ENCODE assay signal across 8 cellular contexts in the genomic region with DNA sequence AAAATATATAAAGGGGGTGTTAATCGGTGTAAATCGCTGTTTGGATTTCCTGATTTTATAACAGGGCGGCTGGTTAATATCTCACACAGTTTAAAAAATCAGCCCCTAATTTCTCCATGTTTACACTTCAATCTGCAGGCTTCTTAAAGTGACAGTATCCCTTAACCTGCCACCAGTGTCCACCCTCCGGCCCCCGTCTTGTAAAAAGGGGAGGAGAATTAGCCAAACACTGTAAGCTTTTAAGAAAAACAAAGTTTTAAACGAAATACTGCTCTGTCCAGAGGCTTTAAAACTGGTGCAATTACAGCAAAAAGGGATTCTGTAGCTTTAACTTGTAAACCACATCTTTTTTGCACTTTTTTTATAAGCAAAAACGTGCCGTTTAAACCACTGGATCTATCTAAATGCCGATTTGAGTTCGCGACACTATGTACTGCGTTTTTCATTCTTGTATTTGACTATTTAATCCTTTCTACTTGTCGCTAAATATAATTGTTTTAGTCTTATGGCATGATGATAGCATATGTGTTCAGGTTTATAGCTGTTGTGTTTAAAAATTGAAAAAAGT. TPM values are rescaled to one million over a fixed set of nuclear protein-coding genes. Genes with fewer than 3 reads are reported as not detected.
DNase-seq lines count a peak whose midpoint lies in the region; ATAC-seq and TF ChIP-seq lines count a peak whose summit lies in the region.

No MANE protein-coding gene starts in this region.

- H3K4me2 ChIP-seq in GM23338 (peak overlapping the region; percentile 80), skeletal muscle satellite cell (ENCODE audit: low read length) (peak overlapping the region; percentile 91)

- ATAC-seq in GM23338 (no peak), T-helper 17 cell (no peak), heart left ventricle (no peak), GM18520 (IDR thresholded peaks at IDR 0.05; ENCODE audit: unreplicated experiment) (no peak), HG02852 (IDR thresholded peaks at IDR 0.05; ENCODE audit: unreplicated experiment) (no peak)

- peak overlapping the region; percentile 48; the same call in 1 of the 2 replicates for H3K27ac Mint-ChIP-seq in GM23338
- H3K27ac Mint-ChIP-seq in T-helper 17 cell: no peak overlapping the region

- H3K4me3 Mint-ChIP-seq in GM23338 (peak overlapping the region; percentile 97), T-helper 17 cell (peak overlapping the region; percentile 1)

- WGBS in heart left ventricle, 4 donors: 1 to 2% (median 2%) methylated on average over 13 of the region's 13 CpGs

- H3K27me3 Mint-ChIP-seq in GM23338 (ENCODE audit: insufficient read depth, low read depth, poor library complexity) (peaks cover 33% of the 10 kb centered on the region), T-helper 17 cell (peaks cover 57% of the 10 kb centered on the region)

- H3F3A ChIP-seq in GM23338 (replicated peaks; ENCODE audit: low read depth): peaks cover 20% of the 10 kb centered on the region

- H3K27ac ChIP-seq in GM23338 (ENCODE audit: low read depth): peak overlapping the region; percentile 94
- H3K27ac ChIP-seq in heart left ventricle: peak overlapping the region in 10 of 12 donors; percentile 77 to 92 (median 90)

- no peak overlapping the region for H2AFZ ChIP-seq in GM23338

- peaks cover 10% of the 10 kb centered on the region; the same call in 1 of the 2 replicates for H4K20me1 ChIP-seq in GM23338 (replicated peaks; ENCODE audit: insufficient read depth)

- H3K9me3 Mint-ChIP-seq in GM23338: peaks cover 15% of the 10 kb centered on the region

- no peak for TF ChIP-seq POLR2A in heart left ventricle (IDR thresholded peaks at IDR 0.05)

- peak overlapping the region; percentile 87 for H3K9ac ChIP-seq in skeletal muscle satellite cell (ENCODE audit: low read depth, low read length)

- H3K4me3 ChIP-seq in GM23338 (peak overlapping the region; percentile 75), heart left ventricle (peak overlapping the region; percentile 49 to 93 (median 79)), skeletal muscle satellite cell (ENCODE audit: low read length) (peak overlapping the region; percentile 95)

- H3K4me1 ChIP-seq in GM23338 (ENCODE audit: insufficient read depth): peaks cover 19% of the 10 kb centered on the region
- peaks cover 0 to 30% (median 22%) of the 10 kb centered on the region in 12 donors for H3K4me1 ChIP-seq in heart left ventricle
- H3K4me1 ChIP-seq in skeletal muscle satellite cell (ENCODE audit: control insufficient read depth, insufficient read depth, low read length): peaks cover 14% of the 10 kb centered on the region

- H3K9me2 ChIP-seq in GM23338 (ENCODE audit: insufficient read depth): no peaks in the 10 kb centered on the region

- in situ Hi-C loops in GM13977 (cut with MboI; ENCODE audit: low pct_unique_long_range_greater_than_20kb, low sequenced_read_pairs, unreplicated experiment): loop anchor here (25.0 kb wide), 2 partner anchors 685 to 885 kb away; no protein-coding TSS in a partner anchor

- TF ChIP-seq CTCF in GM23338 (conservative IDR thresholded peaks at IDR 0.05; ENCODE audit: low read depth in 2 of 2) (no peak), heart left ventricle (IDR thresholded peaks at IDR 0.05) (no peak), GM13977 (IDR thresholded peaks at IDR 0.05; ENCODE audit: extremely low read depth, insufficient read depth, missing control alignments) (no peak)

- H3K36me3 ChIP-seq in GM23338 (ENCODE audit: insufficient read depth): peaks cover 8% of the 10 kb centered on the region; the same call in 1 of the 2 replicates
- no peaks in the 10 kb centered on the region for H3K36me3 ChIP-seq in heart left ventricle
- H3K36me3 ChIP-seq in skeletal muscle satellite cell (ENCODE audit: insufficient read depth, low read length): no peaks in the 10 kb centered on the region

- DNase-seq in GM23338 (ENCODE audit: low spot score): no peak
- DNase-seq in T-helper 17 cell: no peak
- peak in 3 of 5 donors; percentile 21 to 54 (median 34) for DNase-seq in heart left ventricle
- DNase-seq in NCI-H446 (lab: John Stamatoyannopoulos, UW): no peak
- no peak for DNase-seq in GM13977 (ENCODE audit: low spot score)

- H3K4me1 Mint-ChIP-seq in GM23338 (peaks cover 35% of the 10 kb centered on the region), T-helper 17 cell (peaks cover 19% of the 10 kb centered on the region)

- H3K27me3 ChIP-seq in GM23338 (ENCODE audit: insufficient read depth): no peaks in the 10 kb centered on the region
- H3K27me3 ChIP-seq in heart left ventricle: no peaks in the 10 kb centered on the region
- no peaks in the 10 kb centered on the region for H3K27me3 ChIP-seq in skeletal muscle satellite cell (ENCODE audit: control insufficient read depth, insufficient read depth, low read length)

- H3K79me2 ChIP-seq in GM23338 (replicated peaks; ENCODE audit: insufficient read depth): peaks cover 69% of the 10 kb centered on the region

- intact Hi-C loops in heart left ventricle (cut with DNase I): loop anchor here (1.0 to 10.0 kb wide), 25 partner anchors 65 to 1847 kb away; no protein-coding TSS in a partner anchor

- H3K36me3 Mint-ChIP-seq in GM23338 (ENCODE audit: low read depth) (peaks cover 60% of the 10 kb centered on the region), T-helper 17 cell (ENCODE audit: low read depth) (no peaks in the 10 kb centered on the region)

- H3K9me3 ChIP-seq in T-helper 17 cell (ENCODE audit: control insufficient read depth, low read length, poor library complexity, severe bottlenecking): peaks cover 7% of the 10 kb centered on the region
- H3K9me3 ChIP-seq in heart left ventricle: no peaks in the 10 kb centered on the region
- H3K9me3 ChIP-seq in skeletal muscle satellite cell (replicated peaks; ENCODE audit: low read length): no peaks in the 10 kb centered on the region

TF ChIP-seq in GM23338, 12 proteins besides CTCF, POLR2A, EP300 and RAD21 (continues in another document):
- TF ChIP-seq, protein P1, sequence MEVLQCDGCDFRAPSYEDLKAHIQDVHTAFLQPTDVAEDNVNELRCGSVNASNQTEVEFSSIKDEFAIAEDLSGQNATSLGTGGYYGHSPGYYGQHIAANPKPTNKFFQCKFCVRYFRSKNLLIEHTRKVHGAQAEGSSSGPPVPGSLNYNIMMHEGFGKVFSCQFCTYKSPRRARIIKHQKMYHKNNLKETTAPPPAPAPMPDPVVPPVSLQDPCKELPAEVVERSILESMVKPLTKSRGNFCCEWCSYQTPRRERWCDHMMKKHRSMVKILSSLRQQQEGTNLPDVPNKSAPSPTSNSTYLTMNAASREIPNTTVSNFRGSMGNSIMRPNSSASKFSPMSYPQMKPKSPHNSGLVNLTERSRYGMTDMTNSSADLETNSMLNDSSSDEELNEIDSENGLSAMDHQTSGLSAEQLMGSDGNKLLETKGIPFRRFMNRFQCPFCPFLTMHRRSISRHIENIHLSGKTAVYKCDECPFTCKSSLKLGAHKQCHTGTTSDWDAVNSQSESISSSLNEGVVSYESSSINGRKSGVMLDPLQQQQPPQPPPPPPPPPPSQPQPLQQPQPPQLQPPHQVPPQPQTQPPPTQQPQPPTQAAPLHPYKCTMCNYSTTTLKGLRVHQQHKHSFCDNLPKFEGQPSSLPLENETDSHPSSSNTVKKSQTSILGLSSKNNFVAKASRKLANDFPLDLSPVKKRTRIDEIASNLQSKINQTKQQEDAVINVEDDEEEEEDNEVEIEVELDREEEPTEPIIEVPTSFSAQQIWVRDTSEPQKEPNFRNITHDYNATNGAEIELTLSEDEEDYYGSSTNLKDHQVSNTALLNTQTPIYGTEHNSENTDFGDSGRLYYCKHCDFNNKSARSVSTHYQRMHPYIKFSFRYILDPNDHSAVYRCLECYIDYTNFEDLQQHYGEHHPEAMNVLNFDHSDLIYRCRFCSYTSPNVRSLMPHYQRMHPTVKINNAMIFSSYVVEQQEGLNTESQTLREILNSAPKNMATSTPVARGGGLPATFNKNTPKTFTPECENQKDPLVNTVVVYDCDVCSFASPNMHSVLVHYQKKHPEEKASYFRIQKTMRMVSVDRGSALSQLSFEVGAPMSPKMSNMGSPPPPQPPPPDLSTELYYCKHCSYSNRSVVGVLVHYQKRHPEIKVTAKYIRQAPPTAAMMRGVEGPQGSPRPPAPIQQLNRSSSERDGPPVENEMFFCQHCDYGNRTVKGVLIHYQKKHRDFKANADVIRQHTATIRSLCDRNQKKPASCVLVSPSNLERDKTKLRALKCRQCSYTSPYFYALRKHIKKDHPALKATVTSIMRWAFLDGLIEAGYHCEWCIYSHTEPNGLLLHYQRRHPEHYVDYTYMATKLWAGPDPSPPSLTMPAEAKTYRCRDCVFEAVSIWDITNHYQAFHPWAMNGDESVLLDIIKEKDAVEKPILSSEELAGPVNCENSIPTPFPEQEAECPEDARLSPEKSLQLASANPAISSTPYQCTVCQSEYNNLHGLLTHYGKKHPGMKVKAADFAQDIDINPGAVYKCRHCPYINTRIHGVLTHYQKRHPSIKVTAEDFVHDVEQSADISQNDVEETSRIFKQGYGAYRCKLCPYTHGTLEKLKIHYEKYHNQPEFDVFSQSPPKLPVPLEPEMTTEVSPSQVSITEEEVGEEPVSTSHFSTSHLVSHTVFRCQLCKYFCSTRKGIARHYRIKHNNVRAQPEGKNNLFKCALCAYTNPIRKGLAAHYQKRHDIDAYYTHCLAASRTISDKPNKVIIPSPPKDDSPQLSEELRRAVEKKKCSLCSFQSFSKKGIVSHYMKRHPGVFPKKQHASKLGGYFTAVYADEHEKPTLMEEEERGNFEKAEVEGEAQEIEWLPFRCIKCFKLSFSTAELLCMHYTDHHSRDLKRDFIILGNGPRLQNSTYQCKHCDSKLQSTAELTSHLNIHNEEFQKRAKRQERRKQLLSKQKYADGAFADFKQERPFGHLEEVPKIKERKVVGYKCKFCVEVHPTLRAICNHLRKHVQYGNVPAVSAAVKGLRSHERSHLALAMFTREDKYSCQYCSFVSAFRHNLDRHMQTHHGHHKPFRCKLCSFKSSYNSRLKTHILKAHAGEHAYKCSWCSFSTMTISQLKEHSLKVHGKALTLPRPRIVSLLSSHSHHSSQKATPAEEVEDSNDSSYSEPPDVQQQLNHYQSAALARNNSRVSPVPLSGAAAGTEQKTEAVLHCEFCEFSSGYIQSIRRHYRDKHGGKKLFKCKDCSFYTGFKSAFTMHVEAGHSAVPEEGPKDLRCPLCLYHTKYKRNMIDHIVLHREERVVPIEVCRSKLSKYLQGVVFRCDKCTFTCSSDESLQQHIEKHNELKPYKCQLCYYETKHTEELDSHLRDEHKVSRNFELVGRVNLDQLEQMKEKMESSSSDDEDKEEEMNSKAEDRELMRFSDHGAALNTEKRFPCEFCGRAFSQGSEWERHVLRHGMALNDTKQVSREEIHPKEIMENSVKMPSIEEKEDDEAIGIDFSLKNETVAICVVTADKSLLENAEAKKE (CRISPR knock-in tag; IDR thresholded peaks at IDR 0.05): no peak

RNA-seq across cellular contexts. Expression of gene SOX4, which starts 4.2 kb away (rescaled TPM):
- 156 and 164 TPM in 2 replicates for total RNA-seq in GM23338 (2014; rRNA removed; shearing (Covaris generic))
- polyA plus RNA-seq in GM23338 (2016; fragmentation: Nextera tagmentation; extraction: Ambion mirVana) (235 and 245 TPM in 2 replicates), heart left ventricle (1 to 10 TPM; 2.7 to 4.1 TPM)
- total RNA-seq in T-helper 17 cell (1 to 10 TPM in 1 of 2 donors, under 1 TPM in 1; 0.97 to 1.7 TPM), heart left ventricle (10 to 100 TPM in 4 of 9 donors, 1 to 10 TPM in 5; 1.9 to 20.3 (median 8.0) TPM)
- total RNA-seq in skeletal muscle satellite cell (2012; rRNA removed): 5.9 and 6.8 TPM in 2 replicates

Comparison
In these comparisons a context has a peak if more than half of its experiments do, and no peak if none do; other contexts are left out.
1. DNase-seq: peak in heart left ventricle (3 of 5); none in GM23338 (single experiment), T-helper 17 cell (0 of 3), NCI-H446 (0 of 2) and GM13977 (single experiment).
2. Peak in every context shown above with its lines, with median percentiles within 50 percentile points of each other: H3K4me3 ChIP-seq.